In genomic region chr16:77207029-77207428, GRCh38 we compare ENCODE assay signal across 1 cellular context.
TF ChIP-seq lines count a peak whose summit lies in the region.

No MANE protein-coding gene starts in this region.

TF ChIP-seq in GM23338, 12 proteins besides CTCF, POLR2A, EP300 and RAD21 (continued from another document):
- peak; percentile 63 for TF ChIP-seq REST (IDR thresholded peaks at IDR 0.05; ENCODE audit: unreplicated experiment)
- no peak for TF ChIP-seq EZH2 (IDR thresholded peaks at IDR 0.05; ENCODE audit: low read depth, unreplicated experiment)
